Comparison of ENCODE assay signal across 28 cellular contexts in genomic region chr6:11819486-11819885, GRCh38.
"Had no signal": no experiment of that assay in that cellular context is flagged by ENCODE, and none has a peak within 500 bp of the region (broad histone marks: within the 10 kb centered on the region; RNA-seq: fewer than 3 reads in every experiment).

No MANE protein-coding gene starts in this region.

- DNase-seq: colonic mucosa; cortex of kidney; dermis blood vessel endothelial cell; dorsolateral prefrontal cortex; effector CD4-positive, alpha-beta T cell; effector CD8-positive, alpha-beta T cell; effector memory CD4-positive, alpha-beta T cell; effector memory CD8-positive, alpha-beta T cell; endodermal cell; erythroblast; esophagus squamous epithelium; foreskin fibroblast; foreskin keratinocyte; foreskin melanocyte; gastrocnemius medialis; glutamatergic neuron; head of caudate nucleus; heart left ventricle; heart right ventricle had no signal

- H3K4me1 ChIP-seq: colonic mucosa, esophagus muscularis mucosa, gastrocnemius medialis, gastroesophageal sphincter, heart left ventricle, heart right ventricle had no signal

- H3K4me3 ChIP-seq: colonic mucosa, coronary artery, dorsolateral prefrontal cortex, esophagus muscularis mucosa, esophagus squamous epithelium, gastrocnemius medialis, gastroesophageal sphincter, heart left ventricle, heart right ventricle had no signal

- H3K27ac ChIP-seq: colonic mucosa, coronary artery, dorsolateral prefrontal cortex, epithelial cell of prostate, esophagus muscularis mucosa, esophagus squamous epithelium, foreskin keratinocyte, gastrocnemius medialis, gastroesophageal sphincter, heart left ventricle, heart right ventricle had no signal

- H3K9me3 ChIP-seq: colonic mucosa, esophagus muscularis mucosa, esophagus squamous epithelium, gastrocnemius medialis, heart left ventricle, heart right ventricle had no signal

- ATAC-seq: effector memory CD8-positive, alpha-beta T cell; esophagus mucosa; foreskin keratinocyte; gastrocnemius medialis; gastroesophageal sphincter; heart left ventricle; heart right ventricle had no signal

- FAIRE-seq: colon, endometrium, endothelial cell of umbilical vein, frontal cortex had no signal

- H3K36me3 ChIP-seq: colonic mucosa, esophagus muscularis mucosa, esophagus squamous epithelium, gastrocnemius medialis, gastroesophageal sphincter, heart left ventricle, heart right ventricle had no signal

- H3K27me3 ChIP-seq: colonic mucosa, dorsolateral prefrontal cortex, esophagus muscularis mucosa, esophagus squamous epithelium, foreskin keratinocyte, gastrocnemius medialis, gastroesophageal sphincter, heart left ventricle had no signal
